ENCODE assay signal across 9 cellular contexts in genomic region chr5:138504799-138505198, GRCh38. TPM values are rescaled to one million over a fixed set of nuclear protein-coding genes. Genes with fewer than 3 reads are reported as not detected.
DNase-seq lines count a peak whose midpoint lies in the region; ATAC-seq and TF ChIP-seq lines count a peak whose summit lies in the region.
"Had no signal": no experiment of that assay in that cellular context is flagged by ENCODE, and none has a peak within 500 bp of the region (broad histone marks: within the 10 kb centered on the region; RNA-seq: fewer than 3 reads in every experiment).

No MANE protein-coding gene starts in this region.

- H3K4me1 Mint-ChIP-seq in T-cell, result peaks cover 0 to 2% (median 0%) of the 10 kb centered on the region in 3 donors

- intact Hi-C loops in thyroid gland (cut with DNase I), result loop anchor here (2.0 kb wide), 1 partner anchor 54 kb away; no protein-coding TSS in a partner anchor

- H3K27ac Mint-ChIP-seq in T-cell, result no peak overlapping the region

- no peaks in the 10 kb centered on the region for H4K20me1 ChIP-seq in hepatocyte (ENCODE audit: insufficient read depth, poor library complexity, severe bottlenecking)

- TF ChIP-seq CTCF in hepatocyte (IDR thresholded peaks at IDR 0.05; ENCODE audit: poor library complexity), result no peak
- no peak for TF ChIP-seq CTCF in thyroid gland (IDR thresholded peaks at IDR 0.05)
- TF ChIP-seq CTCF in GM13977 (IDR thresholded peaks at IDR 0.05; ENCODE audit: extremely low read depth, insufficient read depth, missing control alignments), result no peak

- no peak overlapping the region for H3K4me2 ChIP-seq in hepatocyte

- CTCF ChIA-PET in T-cell (lab: Charles Lee), result interaction anchor here (0.6 to 3.2 kb wide), 9 partner anchors 22 to 104 kb away, joined by 3 to 43 read pairs (median 3); partner anchors contain the start of gene EGR1 (in 1 of the 2)

- H3K4me3 ChIP-seq in MG63, result no peak overlapping the region
- no peak overlapping the region for H3K4me3 ChIP-seq in adipocyte (ENCODE audit: low read length)
- no peak overlapping the region for H3K4me3 ChIP-seq in hepatocyte
- no peak overlapping the region for H3K4me3 ChIP-seq in thyroid gland (replicated peaks in 1 of 3)

- no peak overlapping the region for H2AFZ ChIP-seq in hepatocyte

- peaks cover 30% of the 10 kb centered on the region for H3K4me1 ChIP-seq in adipocyte (ENCODE audit: control insufficient read depth, insufficient read depth, low read length)
- no peaks in the 10 kb centered on the region for H3K4me1 ChIP-seq in hepatocyte (ENCODE audit: insufficient read depth)
- peaks cover 26 to 49% of the 10 kb centered on the region in 2 donors for H3K4me1 ChIP-seq in thyroid gland

- peaks cover 20% of the 10 kb centered on the region for H3K36me3 Mint-ChIP-seq in T-cell

- H3K9me3 ChIP-seq in MG63 (no peaks in the 10 kb centered on the region), adipocyte (ENCODE audit: control insufficient read depth, low read length) (no peaks in the 10 kb centered on the region), hepatocyte (ENCODE audit: low read depth) (no peaks in the 10 kb centered on the region), thyroid gland (no peaks in the 10 kb centered on the region)

- peak overlapping the region; percentile 20 for H3K27ac ChIP-seq in hepatocyte
- peak overlapping the region in 2 of 3 donors; percentile 44 to 52 for H3K27ac ChIP-seq in thyroid gland

- in situ Hi-C loops in GM13977 (cut with MboI; ENCODE audit: low pct_unique_long_range_greater_than_20kb, low sequenced_read_pairs, unreplicated experiment), result loop anchor here (10.0 kb wide), 1 partner anchor 60 kb away; no protein-coding TSS in a partner anchor

- POLR2A ChIA-PET in T-cell (lab: Charles Lee), result interaction anchor here in 1 of 2 donors (0.6 kb wide), 2 partner anchors 39 to 55 kb away, joined by 3 to 8 read pairs; no protein-coding TSS in a partner anchor

- WGBS in hepatocyte (ENCODE audit: low lambda C conversion rate, missing lambda C conversion rate), result 74% methylated on average over 4 of the region's 4 CpGs
- 10 to 14% methylated on average over 3 to 4 of the region's 4 CpGs for WGBS in thyroid gland, 2 donors

- no peaks in the 10 kb centered on the region for H3K9me3 Mint-ChIP-seq in T-cell

- DNase-seq in MG63, result peak; percentile 64
- DNase-seq in adipocyte (ENCODE audit: low read depth), result peak; percentile 40
- no peak for DNase-seq in hepatocyte (ENCODE audit: low spot score)
- peak; percentile 81 to 85 for DNase-seq in thyroid gland
- no peak for DNase-seq in GM13977 (ENCODE audit: low spot score)
- no peak for DNase-seq in foreskin melanocyte
- no peak for DNase-seq in T-cell
- DNase-seq: GF-D8, NCI-H2081 treated with DMSO at 0.1 percent for 48 hours had no signal

- no peak for TF ChIP-seq POLR2A in thyroid gland (IDR thresholded peaks at IDR 0.05)

- no peaks in the 10 kb centered on the region for H3K79me2 ChIP-seq in hepatocyte

- ATAC-seq in T-cell (replicated peaks in 1 of 4), result no peak

- peaks cover 55% of the 10 kb centered on the region for H3K36me3 ChIP-seq in MG63
- peaks cover 33% of the 10 kb centered on the region for H3K36me3 ChIP-seq in adipocyte (ENCODE audit: control insufficient read depth, insufficient read depth, low read length, severe bottlenecking)
- no peaks in the 10 kb centered on the region for H3K36me3 ChIP-seq in hepatocyte (replicated peaks; ENCODE audit: insufficient read depth, low read depth)
- H3K36me3 ChIP-seq in thyroid gland, result peaks cover 7 to 16% of the 10 kb centered on the region in 2 donors

- H3K4me3 Mint-ChIP-seq in T-cell, result no peak overlapping the region

- H3K27me3 Mint-ChIP-seq in T-cell, result no peaks in the 10 kb centered on the region

- no peak overlapping the region for H3K9ac ChIP-seq in adipocyte (ENCODE audit: low read length)

- H3K9me2 ChIP-seq in hepatocyte (replicated peaks; ENCODE audit: insufficient read depth), result no peaks in the 10 kb centered on the region

- H3K27me3 ChIP-seq in MG63 (no peaks in the 10 kb centered on the region), adipocyte (replicated peaks; ENCODE audit: control insufficient read depth, insufficient read depth, low read length) (no peaks in the 10 kb centered on the region), hepatocyte (no peaks in the 10 kb centered on the region), thyroid gland (no peaks in the 10 kb centered on the region)

RNA-seq across cellular contexts. Expression of gene ETF1, which starts 38.2 kb away (rescaled TPM):
- 222 and 276 TPM in 2 replicates for total RNA-seq in MG63 (2014; rRNA removed; shearing (Covaris generic); ENCODE audit: low replicate concordance)
- total RNA-seq in hepatocyte (90.5 and 93.3 TPM in 2 replicates), thyroid gland (10 to 100 TPM; 64.9 to 84.9 (median 80.4) TPM), T-cell (100 to 1,000 TPM in 1 of 5 donors, 10 to 100 TPM in 4; 40.1 to 115 (median 43.2) TPM)
- polyA plus RNA-seq in hepatocyte, result 35.3 and 42.6 TPM in 2 replicates

RNA-seq across cellular contexts. Expression of gene EGR1, which starts 39.5 kb away (rescaled TPM):
- 1.2 TPM in 1 of 2 replicates, not detected in the other for total RNA-seq in MG63 (2014; rRNA removed; shearing (Covaris generic); ENCODE audit: low replicate concordance)
- total RNA-seq in hepatocyte (64.2 and 95.4 TPM in 2 replicates), thyroid gland (10 to 100 TPM in 3 of 4 donors, 1 to 10 TPM in 1; 5.1 to 72.3 (median 15.3) TPM), T-cell (10 to 100 TPM in 1 of 5 donors, 1 to 10 TPM in 4; 6.8 to 13.8 (median 8.0) TPM)
- polyA plus RNA-seq in hepatocyte, result 336 and 434 TPM in 2 replicates

Comparison
In these comparisons a context has a peak if more than half of its experiments do, and no peak if none do; other contexts are left out.
1. DNase-seq: peak in MG63 (single experiment), adipocyte (single experiment) and thyroid gland (2 of 2); none in hepatocyte (single experiment), GM13977 (single experiment), foreskin melanocyte (single experiment) and T-cell (0 of 34).